In the genomic region with DNA sequence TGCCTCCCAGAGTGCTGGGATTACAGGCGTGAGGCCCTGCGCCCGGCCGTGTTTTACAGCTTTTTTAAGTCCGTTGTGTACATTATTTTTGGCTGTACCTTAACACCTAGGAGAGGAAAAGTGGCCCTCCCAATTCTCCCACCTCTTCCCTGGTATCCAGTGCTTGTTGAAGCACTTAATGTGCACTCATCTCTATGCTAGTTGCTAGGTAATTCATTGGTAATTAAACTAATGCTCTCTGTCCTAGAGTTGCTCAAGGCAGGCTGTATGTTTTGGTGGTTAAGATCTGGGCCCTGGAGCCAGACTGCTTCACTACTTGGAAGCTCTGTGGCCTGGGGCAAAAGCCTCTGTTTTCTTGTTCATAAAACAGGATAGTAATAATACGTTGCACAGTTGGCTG, we compare ENCODE assay signal across 26 cellular contexts.
"Had no signal": no experiment of that assay in that cellular context is flagged by ENCODE, and none has a peak within 500 bp of the region (broad histone marks: within the 10 kb centered on the region; RNA-seq: fewer than 3 reads in every experiment).

No MANE protein-coding gene starts in this region.

- H3K4me1 ChIP-seq: ascending aorta, breast epithelium had no signal

- ATAC-seq: activated CD4-positive, alpha-beta T cell treated with anti-CD3 and anti-CD28 coated beads for 36 hours; activated CD8-positive, alpha-beta T cell treated with anti-CD3 and anti-CD28 coated beads, Interleukin-2, amount 10 ng/mL, durations not matched to agents 7 days and 5 days; activated naive CD4-positive, alpha-beta T cell treated with anti-CD3 and anti-CD28 coated beads, Interleukin-2, amount 50 U/mL, for 72 hours; activated T-cell treated with anti-CD3 and anti-CD28 coated beads, Interleukin-2, amount 50 U/mL, for 72 hours; esophagus mucosa had no signal

- H3K36me3 ChIP-seq: breast epithelium had no signal

- DNase-seq: activated CD4-positive, alpha-beta memory T cell treated with anti-CD3 and anti-CD28 coated beads for 36 hours; activated CD4-positive, alpha-beta T cell treated with anti-CD3 and anti-CD28 coated beads for 36 hours; activated CD4-positive, alpha-beta T cell treated with anti-CD3 and anti-CD28 coated beads, Interleukin-2, amount 10 ng/mL, durations not matched to agents 24 days and 14 days; activated CD4-positive, CD25-positive, alpha-beta regulatory T cell; activated CD4-positive, CD25-positive, alpha-beta regulatory T cell treated with anti-CD3 and anti-CD28 coated beads, Interleukin-2, amount 50 U/mL, for 72 hours; activated CD8-positive, alpha-beta memory T cell treated with anti-CD3 and anti-CD28 coated beads, Interleukin-2, amount 50 U/mL, for 48 hours; activated CD8-positive, alpha-beta T cell treated with anti-CD3 and anti-CD28 coated beads, Interleukin-2, amount 10 ng/mL, durations not matched to agents 7 days and 5 days; activated gamma-delta T cell; activated naive CD4-positive, alpha-beta T cell; activated naive CD4-positive, alpha-beta T cell treated with anti-CD3 and anti-CD28 coated beads, Interleukin-2, amount 10 ng/mL, durations not matched to agents 7 days and 5 days; activated naive CD8-positive, alpha-beta T cell treated with anti-CD3 and anti-CD28 coated beads, Interleukin-2, amount 10 ng/mL, durations not matched to agents 7 days and 5 days; activated T-cell treated with anti-CD3 and anti-CD28 coated beads for 4 hours; activated T-cell treated with anti-CD3 and anti-CD28 coated beads, Interleukin-2, amount 50 U/mL, for 24 hours; activated T-cell treated with anti-CD3 and anti-CD28 coated beads, Interleukin-2, amount 50 U/mL, for 72 hours; dorsolateral prefrontal cortex; effector memory CD4-positive, alpha-beta T cell; endodermal cell; foreskin fibroblast; head of caudate nucleus; T-helper 2 cell had no signal

- H3K27me3 ChIP-seq: ascending aorta, breast epithelium, cardiac muscle cell, dorsolateral prefrontal cortex had no signal

- H3K9me3 ChIP-seq: ascending aorta, breast epithelium had no signal

- H3K4me3 ChIP-seq: ascending aorta, breast epithelium, cardiac muscle cell, coronary artery, dorsolateral prefrontal cortex had no signal
